ENCODE assay signal across 1 cellular context in the genomic region with DNA sequence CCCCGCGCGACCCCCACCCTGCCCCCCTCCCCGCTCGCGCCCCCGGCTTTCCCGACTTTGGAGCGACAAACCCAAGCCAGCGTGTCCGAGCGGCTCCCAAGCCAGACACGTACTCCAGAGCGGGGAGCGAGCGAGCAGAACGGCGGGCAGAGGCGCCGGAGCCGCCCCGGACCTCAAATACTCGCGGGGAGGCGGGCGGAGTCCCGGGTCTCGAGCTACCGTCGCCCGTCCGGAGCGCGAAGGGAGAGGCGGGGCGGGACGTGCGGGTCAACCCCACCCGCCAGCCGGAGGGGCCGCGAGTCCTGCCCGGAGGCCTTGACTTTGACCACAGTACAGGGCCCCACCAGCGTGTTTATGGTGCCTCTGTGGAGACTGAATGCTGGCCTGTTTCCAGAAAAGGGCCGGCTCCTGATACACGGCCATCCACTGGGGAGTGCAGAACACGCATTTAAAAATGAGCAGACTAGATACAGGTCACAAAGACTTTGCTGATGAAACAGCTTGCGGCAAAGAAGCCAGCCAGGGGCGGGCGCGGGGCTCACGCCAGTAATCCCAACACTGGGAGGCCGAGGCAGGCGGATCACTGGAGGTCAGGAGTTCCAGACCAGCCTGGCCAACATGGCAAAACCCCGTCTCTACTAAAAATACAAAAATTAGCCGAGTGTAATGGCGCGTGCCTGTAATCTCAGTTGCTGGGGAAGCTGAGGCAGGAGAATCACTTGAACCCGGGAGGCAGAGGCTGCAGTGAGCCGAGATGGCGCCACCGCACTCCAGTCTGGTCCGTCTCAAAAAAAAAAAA.
TF ChIP-seq lines count a peak whose summit lies in the region.

A gene (minus strand): TSS at position 148 of the 799 bp plus-strand sequence. CDS start 12,235 bp downstream, outside the sequence.

TF ChIP-seq in HepG2, 621 proteins besides CTCF, POLR2A, EP300 and RAD21 (continued from another document and continues in another):
- TF ChIP-seq FOXJ3 (CRISPR knock-in tag; IDR thresholded peaks at IDR 0.05; ENCODE audit: borderline replicate concordance) (peak; percentile 36; the same call in 1 of the 2 replicates), ZNF670 (CRISPR knock-in tag; IDR thresholded peaks at IDR 0.05; ENCODE audit: borderline replicate concordance) (peak; percentile 84; the same call in 1 of the 2 replicates), ZNF234 (CRISPR knock-in tag; conservative IDR thresholded peaks at IDR 0.05) (peak; percentile 91), ZFP36L2 (CRISPR knock-in tag; IDR thresholded peaks at IDR 0.05) (no peak), HNF4G (IDR thresholded peaks at IDR 0.05; ENCODE audit: borderline replicate concordance, low read depth, low read length) (no peak), HNF4G (CRISPR knock-in tag; IDR thresholded peaks at IDR 0.05; ENCODE audit: borderline replicate concordance, low read depth) (peak; percentile 18; the same call in 1 of the 2 replicates), ZNF775 (CRISPR knock-in tag; IDR thresholded peaks at IDR 0.05; ENCODE audit: borderline replicate concordance) (no peak), GLI4 (CRISPR knock-in tag; IDR thresholded peaks at IDR 0.05; ENCODE audit: borderline replicate concordance) (no peak; the same call in 1 of the 2 replicates), TEAD2 (CRISPR knock-in tag; IDR thresholded peaks at IDR 0.05) (no peak), CC2D1A (CRISPR knock-in tag; IDR thresholded peaks at IDR 0.05) (0 out of 2 replicates have a peak, but pooled peaks have one; percentile 68), STAG1 (CRISPR knock-in tag; IDR thresholded peaks at IDR 0.05) (no peak), SALL1 (CRISPR knock-in tag; IDR thresholded peaks at IDR 0.05) (peak; percentile 86), RFX3 (CRISPR knock-in tag; IDR thresholded peaks at IDR 0.05) (no peak), YEATS4 (CRISPR knock-in tag; IDR thresholded peaks at IDR 0.05; ENCODE audit: borderline replicate concordance) (peak; percentile 18; the same call in 1 of the 2 replicates), SRSF9 (IDR thresholded peaks at IDR 0.05; ENCODE audit: borderline replicate concordance, insufficient read depth, low read depth, low read length, poor library complexity, severe bottlenecking) (no peak), ZBTB7A (CRISPR knock-in tag; IDR thresholded peaks at IDR 0.05) (peak; percentile 73; the same call in 1 of the 2 replicates), ZNF564 (CRISPR knock-in tag; IDR thresholded peaks at IDR 0.05) (peak; percentile 30), ZBTB8A (CRISPR knock-in tag; IDR thresholded peaks at IDR 0.05; ENCODE audit: borderline replicate concordance, low read depth) (peak; percentile 75; the same call in 1 of the 2 replicates), AKAP8 (CRISPR knock-in tag; IDR thresholded peaks at IDR 0.05) (peak; percentile 61), TBP (CRISPR knock-in tag; IDR thresholded peaks at IDR 0.05) (no peak), IKZF1 (IDR thresholded peaks at IDR 0.05) (no peak), ZNF777 (CRISPR knock-in tag; IDR thresholded peaks at IDR 0.05) (peak; percentile 61)
- TF ChIP-seq, protein P1, sequence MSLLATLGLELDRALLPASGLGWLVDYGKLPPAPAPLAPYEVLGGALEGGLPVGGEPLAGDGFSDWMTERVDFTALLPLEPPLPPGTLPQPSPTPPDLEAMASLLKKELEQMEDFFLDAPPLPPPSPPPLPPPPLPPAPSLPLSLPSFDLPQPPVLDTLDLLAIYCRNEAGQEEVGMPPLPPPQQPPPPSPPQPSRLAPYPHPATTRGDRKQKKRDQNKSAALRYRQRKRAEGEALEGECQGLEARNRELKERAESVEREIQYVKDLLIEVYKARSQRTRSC (CRISPR knock-in tag; IDR thresholded peaks at IDR 0.05; ENCODE audit: low read depth) = no peak; the same call in 1 of the 2 replicates
- TF ChIP-seq, protein P2, sequence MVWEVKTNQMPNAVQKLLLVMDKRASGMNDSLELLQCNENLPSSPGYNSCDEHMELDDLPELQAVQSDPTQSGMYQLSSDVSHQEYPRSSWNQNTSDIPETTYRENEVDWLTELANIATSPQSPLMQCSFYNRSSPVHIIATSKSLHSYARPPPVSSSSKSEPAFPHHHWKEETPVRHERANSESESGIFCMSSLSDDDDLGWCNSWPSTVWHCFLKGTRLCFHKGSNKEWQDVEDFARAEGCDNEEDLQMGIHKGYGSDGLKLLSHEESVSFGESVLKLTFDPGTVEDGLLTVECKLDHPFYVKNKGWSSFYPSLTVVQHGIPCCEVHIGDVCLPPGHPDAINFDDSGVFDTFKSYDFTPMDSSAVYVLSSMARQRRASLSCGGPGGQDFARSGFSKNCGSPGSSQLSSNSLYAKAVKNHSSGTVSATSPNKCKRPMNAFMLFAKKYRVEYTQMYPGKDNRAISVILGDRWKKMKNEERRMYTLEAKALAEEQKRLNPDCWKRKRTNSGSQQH (CRISPR knock-in tag; IDR thresholded peaks at IDR 0.05; ENCODE audit: low read depth) = peak; percentile 66; the same call in 1 of the 2 replicates
- TF ChIP-seq, protein P3, sequence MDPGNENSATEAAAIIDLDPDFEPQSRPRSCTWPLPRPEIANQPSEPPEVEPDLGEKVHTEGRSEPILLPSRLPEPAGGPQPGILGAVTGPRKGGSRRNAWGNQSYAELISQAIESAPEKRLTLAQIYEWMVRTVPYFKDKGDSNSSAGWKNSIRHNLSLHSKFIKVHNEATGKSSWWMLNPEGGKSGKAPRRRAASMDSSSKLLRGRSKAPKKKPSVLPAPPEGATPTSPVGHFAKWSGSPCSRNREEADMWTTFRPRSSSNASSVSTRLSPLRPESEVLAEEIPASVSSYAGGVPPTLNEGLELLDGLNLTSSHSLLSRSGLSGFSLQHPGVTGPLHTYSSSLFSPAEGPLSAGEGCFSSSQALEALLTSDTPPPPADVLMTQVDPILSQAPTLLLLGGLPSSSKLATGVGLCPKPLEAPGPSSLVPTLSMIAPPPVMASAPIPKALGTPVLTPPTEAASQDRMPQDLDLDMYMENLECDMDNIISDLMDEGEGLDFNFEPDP (CRISPR knock-in tag; conservative IDR thresholded peaks at IDR 0.05) = no peak
- TF ChIP-seq, protein P4, sequence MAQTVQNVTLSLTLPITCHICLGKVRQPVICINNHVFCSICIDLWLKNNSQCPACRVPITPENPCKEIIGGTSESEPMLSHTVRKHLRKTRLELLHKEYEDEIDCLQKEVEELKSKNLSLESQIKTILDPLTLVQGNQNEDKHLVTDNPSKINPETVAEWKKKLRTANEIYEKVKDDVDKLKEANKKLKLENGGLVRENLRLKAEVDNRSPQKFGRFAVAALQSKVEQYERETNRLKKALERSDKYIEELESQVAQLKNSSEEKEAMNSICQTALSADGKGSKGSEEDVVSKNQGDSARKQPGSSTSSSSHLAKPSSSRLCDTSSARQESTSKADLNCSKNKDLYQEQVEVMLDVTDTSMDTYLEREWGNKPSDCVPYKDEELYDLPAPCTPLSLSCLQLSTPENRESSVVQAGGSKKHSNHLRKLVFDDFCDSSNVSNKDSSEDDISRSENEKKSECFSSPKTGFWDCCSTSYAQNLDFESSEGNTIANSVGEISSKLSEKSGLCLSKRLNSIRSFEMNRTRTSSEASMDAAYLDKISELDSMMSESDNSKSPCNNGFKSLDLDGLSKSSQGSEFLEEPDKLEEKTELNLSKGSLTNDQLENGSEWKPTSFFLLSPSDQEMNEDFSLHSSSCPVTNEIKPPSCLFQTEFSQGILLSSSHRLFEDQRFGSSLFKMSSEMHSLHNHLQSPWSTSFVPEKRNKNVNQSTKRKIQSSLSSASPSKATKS (CRISPR knock-in tag; IDR thresholded peaks at IDR 0.05) = no peak
- TF ChIP-seq, protein P5, sequence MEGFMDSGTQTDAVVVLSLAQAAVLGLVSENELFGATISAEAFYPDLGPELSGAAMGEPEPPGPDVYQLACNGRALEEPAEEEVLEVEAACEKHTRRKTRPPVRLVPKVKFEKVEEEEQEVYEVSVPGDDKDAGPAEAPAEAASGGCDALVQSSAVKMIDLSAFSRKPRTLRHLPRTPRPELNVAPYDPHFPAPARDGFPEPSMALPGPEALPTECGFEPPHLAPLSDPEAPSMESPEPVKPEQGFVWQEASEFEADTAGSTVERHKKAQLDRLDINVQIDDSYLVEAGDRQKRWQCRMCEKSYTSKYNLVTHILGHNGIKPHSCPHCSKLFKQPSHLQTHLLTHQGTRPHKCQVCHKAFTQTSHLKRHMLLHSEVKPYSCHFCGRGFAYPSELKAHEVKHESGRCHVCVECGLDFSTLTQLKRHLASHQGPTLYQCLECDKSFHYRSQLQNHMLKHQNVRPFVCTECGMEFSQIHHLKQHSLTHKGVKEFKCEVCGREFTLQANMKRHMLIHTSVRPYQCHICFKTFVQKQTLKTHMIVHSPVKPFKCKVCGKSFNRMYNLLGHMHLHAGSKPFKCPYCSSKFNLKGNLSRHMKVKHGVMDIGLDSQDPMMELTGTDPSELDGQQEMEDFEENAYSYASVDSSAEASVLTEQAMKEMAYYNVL (CRISPR knock-in tag; IDR thresholded peaks at IDR 0.05; ENCODE audit: borderline replicate concordance) = no peak; the same call in 1 of the 2 replicates
- TF ChIP-seq, protein P6, sequence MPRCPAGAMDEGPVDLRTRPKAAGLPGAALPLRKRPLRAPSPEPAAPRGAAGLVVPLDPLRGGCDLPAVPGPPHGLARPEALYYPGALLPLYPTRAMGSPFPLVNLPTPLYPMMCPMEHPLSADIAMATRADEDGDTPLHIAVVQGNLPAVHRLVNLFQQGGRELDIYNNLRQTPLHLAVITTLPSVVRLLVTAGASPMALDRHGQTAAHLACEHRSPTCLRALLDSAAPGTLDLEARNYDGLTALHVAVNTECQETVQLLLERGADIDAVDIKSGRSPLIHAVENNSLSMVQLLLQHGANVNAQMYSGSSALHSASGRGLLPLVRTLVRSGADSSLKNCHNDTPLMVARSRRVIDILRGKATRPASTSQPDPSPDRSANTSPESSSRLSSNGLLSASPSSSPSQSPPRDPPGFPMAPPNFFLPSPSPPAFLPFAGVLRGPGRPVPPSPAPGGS (CRISPR knock-in tag; IDR thresholded peaks at IDR 0.05) = peak; percentile 42; the same call in 1 of the 2 replicates
- TF ChIP-seq, protein P7, sequence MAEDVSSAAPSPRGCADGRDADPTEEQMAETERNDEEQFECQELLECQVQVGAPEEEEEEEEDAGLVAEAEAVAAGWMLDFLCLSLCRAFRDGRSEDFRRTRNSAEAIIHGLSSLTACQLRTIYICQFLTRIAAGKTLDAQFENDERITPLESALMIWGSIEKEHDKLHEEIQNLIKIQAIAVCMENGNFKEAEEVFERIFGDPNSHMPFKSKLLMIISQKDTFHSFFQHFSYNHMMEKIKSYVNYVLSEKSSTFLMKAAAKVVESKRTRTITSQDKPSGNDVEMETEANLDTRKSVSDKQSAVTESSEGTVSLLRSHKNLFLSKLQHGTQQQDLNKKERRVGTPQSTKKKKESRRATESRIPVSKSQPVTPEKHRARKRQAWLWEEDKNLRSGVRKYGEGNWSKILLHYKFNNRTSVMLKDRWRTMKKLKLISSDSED (CRISPR knock-in tag; IDR thresholded peaks at IDR 0.05) = no peak
- TF ChIP-seq, protein P8, sequence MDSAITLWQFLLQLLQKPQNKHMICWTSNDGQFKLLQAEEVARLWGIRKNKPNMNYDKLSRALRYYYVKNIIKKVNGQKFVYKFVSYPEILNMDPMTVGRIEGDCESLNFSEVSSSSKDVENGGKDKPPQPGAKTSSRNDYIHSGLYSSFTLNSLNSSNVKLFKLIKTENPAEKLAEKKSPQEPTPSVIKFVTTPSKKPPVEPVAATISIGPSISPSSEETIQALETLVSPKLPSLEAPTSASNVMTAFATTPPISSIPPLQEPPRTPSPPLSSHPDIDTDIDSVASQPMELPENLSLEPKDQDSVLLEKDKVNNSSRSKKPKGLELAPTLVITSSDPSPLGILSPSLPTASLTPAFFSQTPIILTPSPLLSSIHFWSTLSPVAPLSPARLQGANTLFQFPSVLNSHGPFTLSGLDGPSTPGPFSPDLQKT (CRISPR knock-in tag; IDR thresholded peaks at IDR 0.05; ENCODE audit: borderline replicate concordance) = no peak
- TF ChIP-seq, protein P9, sequence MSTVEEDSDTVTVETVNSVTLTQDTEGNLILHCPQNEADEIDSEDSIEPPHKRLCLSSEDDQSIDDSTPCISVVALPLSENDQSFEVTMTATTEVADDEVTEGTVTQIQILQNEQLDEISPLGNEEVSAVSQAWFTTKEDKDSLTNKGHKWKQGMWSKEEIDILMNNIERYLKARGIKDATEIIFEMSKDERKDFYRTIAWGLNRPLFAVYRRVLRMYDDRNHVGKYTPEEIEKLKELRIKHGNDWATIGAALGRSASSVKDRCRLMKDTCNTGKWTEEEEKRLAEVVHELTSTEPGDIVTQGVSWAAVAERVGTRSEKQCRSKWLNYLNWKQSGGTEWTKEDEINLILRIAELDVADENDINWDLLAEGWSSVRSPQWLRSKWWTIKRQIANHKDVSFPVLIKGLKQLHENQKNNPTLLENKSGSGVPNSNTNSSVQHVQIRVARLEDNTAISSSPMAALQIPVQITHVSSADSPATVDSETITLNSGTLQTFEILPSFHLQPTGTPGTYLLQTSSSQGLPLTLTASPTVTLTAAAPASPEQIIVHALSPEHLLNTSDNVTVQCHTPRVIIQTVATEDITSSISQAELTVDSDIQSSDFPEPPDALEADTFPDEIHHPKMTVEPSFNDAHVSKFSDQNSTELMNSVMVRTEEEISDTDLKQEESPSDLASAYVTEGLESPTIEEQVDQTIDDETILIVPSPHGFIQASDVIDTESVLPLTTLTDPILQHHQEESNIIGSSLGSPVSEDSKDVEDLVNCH (CRISPR knock-in tag; IDR thresholded peaks at IDR 0.05) = no peak
- TF ChIP-seq, protein P10, sequence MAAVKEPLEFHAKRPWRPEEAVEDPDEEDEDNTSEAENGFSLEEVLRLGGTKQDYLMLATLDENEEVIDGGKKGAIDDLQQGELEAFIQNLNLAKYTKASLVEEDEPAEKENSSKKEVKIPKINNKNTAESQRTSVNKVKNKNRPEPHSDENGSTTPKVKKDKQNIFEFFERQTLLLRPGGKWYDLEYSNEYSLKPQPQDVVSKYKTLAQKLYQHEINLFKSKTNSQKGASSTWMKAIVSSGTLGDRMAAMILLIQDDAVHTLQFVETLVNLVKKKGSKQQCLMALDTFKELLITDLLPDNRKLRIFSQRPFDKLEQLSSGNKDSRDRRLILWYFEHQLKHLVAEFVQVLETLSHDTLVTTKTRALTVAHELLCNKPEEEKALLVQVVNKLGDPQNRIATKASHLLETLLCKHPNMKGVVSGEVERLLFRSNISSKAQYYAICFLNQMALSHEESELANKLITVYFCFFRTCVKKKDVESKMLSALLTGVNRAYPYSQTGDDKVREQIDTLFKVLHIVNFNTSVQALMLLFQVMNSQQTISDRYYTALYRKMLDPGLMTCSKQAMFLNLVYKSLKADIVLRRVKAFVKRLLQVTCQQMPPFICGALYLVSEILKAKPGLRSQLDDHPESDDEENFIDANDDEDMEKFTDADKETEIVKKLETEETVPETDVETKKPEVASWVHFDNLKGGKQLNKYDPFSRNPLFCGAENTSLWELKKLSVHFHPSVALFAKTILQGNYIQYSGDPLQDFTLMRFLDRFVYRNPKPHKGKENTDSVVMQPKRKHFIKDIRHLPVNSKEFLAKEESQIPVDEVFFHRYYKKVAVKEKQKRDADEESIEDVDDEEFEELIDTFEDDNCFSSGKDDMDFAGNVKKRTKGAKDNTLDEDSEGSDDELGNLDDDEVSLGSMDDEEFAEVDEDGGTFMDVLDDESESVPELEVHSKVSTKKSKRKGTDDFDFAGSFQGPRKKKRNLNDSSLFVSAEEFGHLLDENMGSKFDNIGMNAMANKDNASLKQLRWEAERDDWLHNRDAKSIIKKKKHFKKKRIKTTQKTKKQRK (IDR thresholded peaks at IDR 0.05; ENCODE audit: low read length) = no peak
